ENCODE assay signal across 1 cellular context in the genomic region with DNA sequence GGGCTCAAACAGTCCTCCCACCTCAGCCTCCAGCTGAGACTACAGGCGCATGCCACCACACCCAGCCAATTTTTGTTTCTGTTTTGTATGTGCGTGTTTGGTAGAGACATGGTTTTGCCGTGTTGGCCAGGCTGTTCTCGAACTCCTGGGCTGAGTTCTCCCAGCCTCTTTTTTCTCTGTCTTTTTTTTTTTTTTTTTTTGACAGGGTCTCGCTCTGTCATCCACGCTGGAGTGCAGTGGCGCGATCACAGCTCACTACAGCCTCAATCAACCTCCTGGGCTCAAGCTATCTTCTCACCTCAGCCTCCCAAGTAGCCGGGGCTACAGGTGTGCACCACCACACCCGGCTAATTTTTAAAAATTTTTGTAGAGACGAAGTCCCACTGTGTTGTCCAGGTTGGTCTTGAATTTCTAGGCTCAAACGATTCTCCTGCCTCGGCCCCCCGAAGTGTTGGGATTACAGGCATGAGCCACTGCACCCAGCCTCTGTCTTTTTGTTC.
A peak's percentile ranks its signal among the peaks of the same experiment; 100 is the strongest.
TF ChIP-seq lines count a peak whose summit lies in the region.

No MANE protein-coding gene starts in this region.

TF ChIP-seq in K562, 482 proteins besides CTCF, POLR2A, EP300 and RAD21:
- TF ChIP-seq ZBTB40 (IDR thresholded peaks at IDR 0.05) (0 out of 2 replicates have a peak, but pooled peaks have one; percentile 15), ZBTB40 (CRISPR knock-in tag; IDR thresholded peaks at IDR 0.05) (no peak), TGIF2 (CRISPR knock-in tag; IDR thresholded peaks at IDR 0.05) (no peak), DPF2 (IDR thresholded peaks at IDR 0.05) (0 out of 2 replicates have a peak, but pooled peaks have one; percentile 2)
